8 cellular contexts compared by ENCODE assay signal in genomic region chr10:124417846-124418725, GRCh38. TPM values are rescaled to one million over a fixed set of nuclear protein-coding genes. Genes with fewer than 3 reads are reported as not detected.
DNase-seq lines count a peak whose midpoint lies in the region; ATAC-seq, FAIRE-seq and TF ChIP-seq lines count a peak whose summit lies in the region.

No MANE protein-coding gene starts in this region.

- H3K27me3 Mint-ChIP-seq in CD4-positive, CD25-positive, alpha-beta regulatory T cell: peaks cover 4% of the 10 kb centered on the region

- no peak overlapping the region for H3K9ac ChIP-seq in rectal smooth muscle tissue (ENCODE audit: low read length)

- H3K27ac ChIP-seq in CD4-positive, CD25-positive, alpha-beta regulatory T cell (ENCODE audit: insufficient read depth, low read length, poor library complexity, severe bottlenecking): peak overlapping the region; percentile 80
- H3K27ac ChIP-seq in rectal smooth muscle tissue (ENCODE audit: low read depth, low read length): peak overlapping the region; percentile 92

- no peaks in the 10 kb centered on the region for H3K9me3 Mint-ChIP-seq in CD4-positive, CD25-positive, alpha-beta regulatory T cell

- peaks cover 12% of the 10 kb centered on the region for H3K4me1 ChIP-seq in CD4-positive, CD25-positive, alpha-beta regulatory T cell (ENCODE audit: control insufficient read depth, insufficient read depth, low read length, poor library complexity, severe bottlenecking)
- H3K4me1 ChIP-seq in rectal smooth muscle tissue (ENCODE audit: control insufficient read depth, insufficient read depth, low read length): peaks cover 12% of the 10 kb centered on the region

- H3K27ac Mint-ChIP-seq in CD4-positive, CD25-positive, alpha-beta regulatory T cell: peak overlapping the region in 2 of 3 donors; percentile 43 to 65

- FAIRE-seq in HTR-8/SVneo (lab: Jason Lieb, UNC): no peak

- H3K4me3 ChIP-seq in CD4-positive, CD25-positive, alpha-beta regulatory T cell (ENCODE audit: low read depth, low read length): peak overlapping the region; percentile 55
- peak overlapping the region; percentile 74 for H3K4me3 ChIP-seq in astrocyte of the cerebellum (ENCODE audit: low read depth, low read length)
- H3K4me3 ChIP-seq in rectal smooth muscle tissue (ENCODE audit: low read length): peak overlapping the region; percentile 77

- no peaks in the 10 kb centered on the region for H3K36me3 ChIP-seq in CD4-positive, CD25-positive, alpha-beta regulatory T cell (ENCODE audit: control insufficient read depth, insufficient read depth, low read length)
- H3K36me3 ChIP-seq in rectal smooth muscle tissue (ENCODE audit: control insufficient read depth, insufficient read depth, low read length): no peaks in the 10 kb centered on the region

- no peak for TF ChIP-seq CTCF in astrocyte of the cerebellum (IDR thresholded peaks at IDR 0.05; ENCODE audit: low read depth, low read length, missing control alignments)

- no peaks in the 10 kb centered on the region for H3K9me3 ChIP-seq in CD4-positive, CD25-positive, alpha-beta regulatory T cell (ENCODE audit: control insufficient read depth in 2 of 2, low read length in 2 of 2)

- H3K4me1 Mint-ChIP-seq in CD4-positive, CD25-positive, alpha-beta regulatory T cell: peaks cover 0 to 40% (median 10%) of the 10 kb centered on the region in 4 donors

- peaks cover 6% of the 10 kb centered on the region for H3K27me3 ChIP-seq in CD4-positive, CD25-positive, alpha-beta regulatory T cell (ENCODE audit: control insufficient read depth, insufficient read depth, low read length)
- H3K27me3 ChIP-seq in rectal smooth muscle tissue (ENCODE audit: control insufficient read depth, insufficient read depth, low read length): no peaks in the 10 kb centered on the region

- H3K4me3 Mint-ChIP-seq in CD4-positive, CD25-positive, alpha-beta regulatory T cell: peak overlapping the region; percentile 86 to 94 (median 89)

- peak; percentile 29 to 39 (median 32) for DNase-seq in CD4-positive, CD25-positive, alpha-beta regulatory T cell
- DNase-seq in HTR-8/SVneo (ENCODE audit: insufficient read length, low spot score): peak; percentile 27
- DNase-seq in T-helper 2 cell: peak; percentile 9 to 50 (median 28)
- DNase-seq in astrocyte of the cerebellum (ENCODE audit: low read depth): no peak
- peak; percentile 45 to 53 for DNase-seq in hippocampal formation (lab: John Stamatoyannopoulos, UW)
- no peak for DNase-seq in DMS153 (lab: John Stamatoyannopoulos, UW)

- in situ Hi-C loops in astrocyte of the cerebellum (cut with HindIII; ENCODE audit: low sequenced_read_pairs): no loop called here

- ATAC-seq in CD4-positive, CD25-positive, alpha-beta regulatory T cell (ENCODE audit: low read depth in 2 of 2): peak; percentile 17 to 20
- peak; percentile 36 for ATAC-seq in GM21381 (IDR thresholded peaks at IDR 0.05; ENCODE audit: unreplicated experiment)

- H3K36me3 Mint-ChIP-seq in CD4-positive, CD25-positive, alpha-beta regulatory T cell: peaks cover 4% of the 10 kb centered on the region

RNA-seq across cellular contexts. Expression of gene OAT, which starts 0.6 kb away (rescaled TPM):
- total RNA-seq in CD4-positive, CD25-positive, alpha-beta regulatory T cell: 37.6 TPM
- polyA plus RNA-seq in CD4-positive, CD25-positive, alpha-beta regulatory T cell: 10 to 100 TPM; 54.2 to 76.4 (median 61.7) TPM

RNA-seq across cellular contexts. Expression of gene NKX1-2, which starts 31.7 kb away (rescaled TPM):
- not detected for total RNA-seq in CD4-positive, CD25-positive, alpha-beta regulatory T cell
- polyA plus RNA-seq in CD4-positive, CD25-positive, alpha-beta regulatory T cell: not detected

RNA-seq across cellular contexts. Expression of gene LHPP, which starts 43.5 kb away (rescaled TPM):
- total RNA-seq in CD4-positive, CD25-positive, alpha-beta regulatory T cell: 20.1 TPM
- 10 to 100 TPM; 21.9 to 29.2 (median 26.5) TPM for polyA plus RNA-seq in CD4-positive, CD25-positive, alpha-beta regulatory T cell

Comparison
In these comparisons a context has a peak if more than half of its experiments do, and no peak if none do; other contexts are left out.
1. DNase-seq: peak in CD4-positive, CD25-positive, alpha-beta regulatory T cell (3 of 3), HTR-8/SVneo (single experiment), T-helper 2 cell (5 of 5) and hippocampal formation (2 of 2); none in astrocyte of the cerebellum (single experiment) and DMS153 (single experiment).
2. Peak in every context shown above with its lines, with median percentiles within 50 percentile points of each other: H3K4me3 ChIP-seq.